Comparison of ENCODE assay signal across 13 cellular contexts in the genomic region with DNA sequence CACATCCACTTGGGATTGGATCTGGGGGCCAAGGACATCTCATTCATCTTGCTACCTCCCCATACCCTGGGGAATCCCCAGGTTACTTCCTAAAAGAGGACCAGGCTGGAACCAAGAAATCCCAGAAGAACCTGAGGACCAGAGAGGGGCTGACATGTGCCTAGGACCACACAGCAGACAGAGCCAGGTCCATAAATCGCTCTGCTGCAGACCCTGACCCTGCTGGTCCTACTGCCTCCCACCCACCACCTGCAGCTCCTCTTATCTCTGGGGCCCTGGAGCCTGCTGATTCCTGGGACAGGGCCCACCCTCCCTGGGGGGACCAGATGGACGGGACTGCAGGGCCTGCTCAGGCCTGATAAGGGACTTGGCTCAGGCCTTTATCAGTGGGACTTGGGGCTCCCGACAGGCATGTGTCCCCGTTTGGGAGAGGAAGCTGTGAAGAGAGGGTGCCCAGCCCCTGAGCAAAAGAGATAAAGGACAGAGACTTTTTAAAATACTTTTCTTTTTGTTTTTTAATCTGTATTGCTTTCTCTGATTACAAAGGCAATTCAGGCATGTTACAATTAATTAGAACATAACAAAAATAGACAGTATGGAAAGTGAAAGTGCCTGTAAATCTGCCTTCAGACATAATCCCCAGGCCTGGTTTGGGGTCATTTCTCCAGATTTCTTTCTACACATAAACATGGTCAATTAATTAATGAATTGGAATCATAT.
DNase-seq lines count a peak whose midpoint lies in the region; ATAC-seq and TF ChIP-seq lines count a peak whose summit lies in the region.
"Had no signal": no experiment of that assay in that cellular context is flagged by ENCODE, and none has a peak within 500 bp of the region (broad histone marks: within the 10 kb centered on the region; RNA-seq: fewer than 3 reads in every experiment).

No MANE protein-coding gene starts in this region.

- H3K27me3 ChIP-seq in right lobe of liver (no peaks in the 10 kb centered on the region), thoracic aorta (replicated peaks; ENCODE audit: insufficient read depth) (no peaks in the 10 kb centered on the region)

- H3K27ac ChIP-seq in coronary artery (peak overlapping the region in 1 of 2 donors; percentile 23), right lobe of liver (peak overlapping the region; percentile 64 to 71 (median 71)), thoracic aorta (no peak overlapping the region)
- H3K27ac ChIP-seq: 22Rv1, epithelial cell of prostate, PC-9 had no signal

- H3K36me3 ChIP-seq in right lobe of liver: no peaks in the 10 kb centered on the region
- H3K36me3 ChIP-seq in thoracic aorta: no peaks in the 10 kb centered on the region

- H3K9me3 ChIP-seq in right lobe of liver: no peaks in the 10 kb centered on the region
- no peaks in the 10 kb centered on the region for H3K9me3 ChIP-seq in thoracic aorta

- intact Hi-C loops in right lobe of liver (cut with DNase I): loop anchor here in 1 of 2 donors (5.0 kb wide), 2 partner anchors 158 to 283 kb away; a partner anchor contains a TSS

- TF ChIP-seq POLR2A in right lobe of liver (IDR thresholded peaks at IDR 0.05): no peak

- peak; percentile 66 for DNase-seq in DMS 273 (lab: John Stamatoyannopoulos, UW; ENCODE audit: unreplicated experiment)
- DNase-seq in DMS 273 treated with DMSO at 0.1 percent for 48 hours (lab: John Stamatoyannopoulos, UW): no peak
- DNase-seq in coronary artery (ENCODE audit: low spot score): no peak
- DNase-seq in right lobe of liver: peak in 2 of 3 donors; percentile 41 to 49
- no peak for DNase-seq in thoracic aorta (ENCODE audit: low spot score)
- DNase-seq in stimulated activated CD8-positive, alpha-beta memory T cell treated with anti-CD3 and anti-CD28 coated beads, Interleukin-4, amount 100 ng/mL, for 48 hours: no peak
- no peak for DNase-seq in kidney tubule cell (ENCODE audit: low spot score)
- DNase-seq in NCI-H1105 treated with DMSO at 0.1 percent for 48 hours (lab: John Stamatoyannopoulos, UW): no peak
- DNase-seq: activated T-cell treated with anti-CD3 and anti-CD28 coated beads, Interleukin-2, amount 50 U/mL, for 48 hours; PC-9; stimulated activated naive CD4-positive, alpha-beta T cell treated with Interleukin-2 at 50 U/mL for 16 hours had no signal

- H3K4me1 ChIP-seq in right lobe of liver: peaks cover 0 to 20% (median 13%) of the 10 kb centered on the region in 4 donors
- peaks cover 0 to 17% of the 10 kb centered on the region in 2 donors for H3K4me1 ChIP-seq in thoracic aorta (ENCODE audit: control insufficient read depth in 1 of 2, low read depth in 2 of 2)

- no peak for TF ChIP-seq CTCF in coronary artery (IDR thresholded peaks at IDR 0.05)
- TF ChIP-seq CTCF in right lobe of liver (IDR thresholded peaks at IDR 0.05): no peak
- no peak for TF ChIP-seq CTCF in thoracic aorta (IDR thresholded peaks at IDR 0.05)

- peak; percentile 16 to 40 (median 23) for ATAC-seq in right lobe of liver
- no peak for ATAC-seq in thoracic aorta (ENCODE audit: insufficient number of reproducible peaks, low FRiP score, low read depth)

- WGBS in right lobe of liver (ENCODE audit: insufficient coverage, low coverage, low lambda C conversion rate, missing lambda C conversion rate): 0% methylated on average over 2 of the region's 4 CpGs

- H3K4me3 ChIP-seq in coronary artery (peak overlapping the region; percentile 44), right lobe of liver (no peak overlapping the region), thoracic aorta (peak overlapping the region; percentile 39)
- H3K4me3 ChIP-seq: PC-9 had no signal

Comparison
In these comparisons a context has a peak if more than half of its experiments do, and no peak if none do; other contexts are left out.
1. DNase-seq: peak in DMS 273 (single experiment) and right lobe of liver (2 of 3); none in DMS 273 treated with DMSO at 0.1 percent for 48 hours (single experiment), coronary artery (single experiment), thoracic aorta (single experiment), stimulated activated CD8-positive, alpha-beta memory T cell treated with anti-CD3 and anti-CD28 coated beads, Interleukin-4, amount 100 ng/mL, for 48 hours (single experiment), kidney tubule cell (single experiment) and NCI-H1105 treated with DMSO at 0.1 percent for 48 hours (single experiment).
2. H3K27ac ChIP-seq: peak in right lobe of liver (3 of 3); none in thoracic aorta (0 of 2).
3. H3K4me3 ChIP-seq: peak in coronary artery (single experiment) and thoracic aorta (single experiment); none in right lobe of liver (0 of 3).